Comparison of ENCODE assay signal across 19 cellular contexts in the genomic region with DNA sequence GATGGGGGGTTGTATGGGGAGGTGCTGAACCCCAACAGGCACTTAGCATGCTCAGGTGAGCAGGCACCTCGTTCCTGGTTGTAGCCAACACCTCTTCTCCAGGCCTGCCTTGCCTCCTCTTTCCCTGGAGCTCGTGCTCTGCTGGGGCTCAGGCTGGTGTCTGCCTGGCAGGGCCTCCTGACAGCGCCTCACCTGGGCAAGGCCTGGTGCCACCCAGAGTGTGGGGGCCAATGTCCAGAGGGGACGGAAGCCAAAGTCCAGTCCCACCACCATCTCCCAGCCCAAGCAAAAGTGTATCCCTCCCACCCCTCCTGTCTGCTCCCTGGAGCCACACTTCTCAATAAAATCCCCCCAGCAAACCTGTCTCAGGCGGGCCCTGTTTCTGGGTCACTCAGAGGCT.
"Had no signal": no experiment of that assay in that cellular context is flagged by ENCODE, and none has a peak within 500 bp of the region (broad histone marks: within the 10 kb centered on the region; RNA-seq: fewer than 3 reads in every experiment).

No MANE protein-coding gene starts in this region.

- H3K27ac ChIP-seq: SJSA1, SK-N-MC had no signal

- H3K36me3 ChIP-seq: SJSA1 had no signal

- H3K4me3 ChIP-seq: SJSA1, SK-N-MC had no signal

- H3K4me1 ChIP-seq: SJSA1 had no signal

- DNase-seq: KBM-7, MV-4-11, NCI-H1048, NCI-H1105, NCI-H1417, NCI-H1436 treated with DMSO at 0.1 percent for 48 hours, NCI-H1694, NCI-H187 treated with DMSO at 0.1 percent for 48 hours, NCI-H2081, NCI-H2107, NCI-H2227 treated with DMSO at 0.1 percent for 48 hours, NCI-H524, NCI-H69, NCI-H774, Right ventricle myocardium superior, RPMI8226, SIG-M5 had no signal
